18 cellular contexts compared by ENCODE assay signal in the genomic region with DNA sequence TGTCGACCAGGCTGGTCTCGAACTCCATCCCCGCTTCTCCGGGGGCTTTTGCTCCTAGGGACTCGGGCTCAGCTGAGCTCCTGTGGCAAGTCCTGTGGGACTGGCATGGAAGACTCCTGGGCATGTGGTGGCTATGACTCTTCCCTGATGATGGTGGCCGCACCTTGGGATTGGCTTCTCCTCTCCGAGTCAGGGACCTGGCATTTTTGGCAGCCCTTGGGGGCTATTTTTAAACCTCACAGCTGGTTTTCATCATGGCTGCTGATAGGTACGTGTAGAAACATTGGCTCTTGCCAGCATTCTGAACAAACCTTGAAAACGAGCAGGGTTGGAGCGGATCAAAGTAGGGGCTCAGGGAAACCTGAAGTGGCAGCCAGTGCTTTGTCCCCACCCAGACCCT. TPM values are rescaled to one million over a fixed set of nuclear protein-coding genes. Genes with fewer than 3 reads are reported as not detected.
A peak's percentile ranks its signal among the peaks of the same experiment; 100 is the strongest.
DNase-seq lines count a peak whose midpoint lies in the region; ATAC-seq and TF ChIP-seq lines count a peak whose summit lies in the region.
"Had no signal": no experiment of that assay in that cellular context is flagged by ENCODE, and none has a peak within 500 bp of the region (broad histone marks: within the 10 kb centered on the region; RNA-seq: fewer than 3 reads in every experiment).

No MANE protein-coding gene starts in this region.

- no peak overlapping the region for H3K23ac ChIP-seq in neuronal stem cell (ENCODE audit: low read depth, low read length, poor library complexity)

- H2BK15ac ChIP-seq in neuronal stem cell (ENCODE audit: low read length), result peak overlapping the region; percentile 15

- H3K4me3 Mint-ChIP-seq in activated CD8-positive, alpha-beta memory T cell treated with anti-CD3 and anti-CD28 coated beads, Interleukin-2, amount 10 ng/mL, durations not matched to agents 7 days and 5 days, result no peak overlapping the region
- H3K4me3 Mint-ChIP-seq: activated CD8-positive, alpha-beta T cell treated with anti-CD3 and anti-CD28 coated beads for 36 hours had no signal

- no peak for ATAC-seq in activated CD8-positive, alpha-beta memory T cell treated with anti-CD3 and anti-CD28 coated beads, Interleukin-2, amount 10 ng/mL, durations not matched to agents 7 days and 5 days
- ATAC-seq: activated CD8-positive, alpha-beta T cell treated with anti-CD3 and anti-CD28 coated beads for 36 hours; GM12878 had no signal

- no peak overlapping the region for H2BK12ac ChIP-seq in neuronal stem cell (ENCODE audit: low read length)

- no peak overlapping the region for H2BK5ac ChIP-seq in neuronal stem cell (ENCODE audit: low read length)

- intact Hi-C loops in lower leg skin (cut with DNase I; ENCODE audit: low total_unique reads), result no loop called here

- no peak overlapping the region for H3K14ac ChIP-seq in neuronal stem cell (ENCODE audit: low read length)

- H3K4me1 ChIP-seq in neuronal stem cell (ENCODE audit: control insufficient read depth in 2 of 2, insufficient read depth in 1 of 2, low read depth in 1 of 2, low read length in 2 of 2), result peaks cover 6 to 7% of the 10 kb centered on the region in 2 donors

- H3K27me3 Mint-ChIP-seq in activated CD8-positive, alpha-beta memory T cell treated with anti-CD3 and anti-CD28 coated beads, Interleukin-2, amount 10 ng/mL, durations not matched to agents 7 days and 5 days, result peaks cover 19% of the 10 kb centered on the region
- H3K27me3 Mint-ChIP-seq: activated CD8-positive, alpha-beta T cell treated with anti-CD3 and anti-CD28 coated beads for 36 hours had no signal

- no peaks in the 10 kb centered on the region for H3K36me3 Mint-ChIP-seq in activated CD8-positive, alpha-beta memory T cell treated with anti-CD3 and anti-CD28 coated beads, Interleukin-2, amount 10 ng/mL, durations not matched to agents 7 days and 5 days

- no peak overlapping the region for H2AFZ ChIP-seq in neuronal stem cell (ENCODE audit: low read length)

- H4K8ac ChIP-seq in neuronal stem cell (ENCODE audit: low read depth, low read length), result no peak overlapping the region

- DNase-seq in AG08396 (ENCODE audit: low spot score) (peak; percentile 83), MG63 (peak; percentile 41), fibroblast of mammary gland (ENCODE audit: low read depth) (peak; percentile 71), neuronal stem cell (ENCODE audit: low spot score) (no peak), NCI-H187 treated with DMSO at 0.1 percent for 48 hours (lab: John Stamatoyannopoulos, UW) (no peak), NCI-H146 treated with DMSO at 0.1 percent for 48 hours (lab: John Stamatoyannopoulos, UW; ENCODE audit: unreplicated experiment) (no peak), lower leg skin (ENCODE audit: low spot score in 2 of 2) (no peak)
- DNase-seq in activated CD8-positive, alpha-beta memory T cell treated with anti-CD3 and anti-CD28 coated beads, Interleukin-2, amount 10 ng/mL, durations not matched to agents 7 days and 5 days, result no peak
- DNase-seq: activated CD8-positive, alpha-beta T cell treated with anti-CD3 and anti-CD28 coated beads for 36 hours; BE2C; central memory CD4-positive, alpha-beta T cell; Karpas-422; NCI-H2081; NCI-H82; SIG-M5 had no signal

- no peaks in the 10 kb centered on the region for H3K9me3 Mint-ChIP-seq in activated CD8-positive, alpha-beta memory T cell treated with anti-CD3 and anti-CD28 coated beads, Interleukin-2, amount 10 ng/mL, durations not matched to agents 7 days and 5 days (ENCODE audit: low read depth)
- H3K9me3 Mint-ChIP-seq: activated T-helper 2 cell treated with anti-CD3 and anti-CD28 coated beads, Interferon-gamma antibody, Interleukin-2, Interleukin-4, amounts not matched to agents 10 μg/mL and 5 μg/mL and 100 μg/mL, durations not matched to agents 14 hours and 24 hours and 36 hours had no signal

- H3K79me1 ChIP-seq in neuronal stem cell (ENCODE audit: low read depth, low read length), result no peaks in the 10 kb centered on the region

- no peak for TF ChIP-seq POLR2A in lower leg skin (IDR thresholded peaks at IDR 0.05)

- no peak overlapping the region for H3K27ac ChIP-seq in neuronal stem cell (replicated peaks; ENCODE audit: low read length)

- H2AK5ac ChIP-seq in neuronal stem cell (ENCODE audit: low read depth, low read length), result no peak overlapping the region

- peaks cover 5% of the 10 kb centered on the region for H3K4me1 Mint-ChIP-seq in activated CD8-positive, alpha-beta memory T cell treated with anti-CD3 and anti-CD28 coated beads, Interleukin-2, amount 10 ng/mL, durations not matched to agents 7 days and 5 days

- H3K18ac ChIP-seq in neuronal stem cell (ENCODE audit: low read length), result no peak overlapping the region

- H3K4ac ChIP-seq in neuronal stem cell (ENCODE audit: low read length), result no peak overlapping the region

- H3K9ac ChIP-seq in neuronal stem cell (ENCODE audit: low read depth, low read length, poor library complexity), result no peak overlapping the region

- H4K91ac ChIP-seq in neuronal stem cell (ENCODE audit: low read depth, low read length, poor library complexity), result no peak overlapping the region

- TF ChIP-seq CTCF in fibroblast of mammary gland (conservative IDR thresholded peaks at IDR 0.05; ENCODE audit: control insufficient read depth, insufficient read depth, low read depth, low read length), result no peak
- TF ChIP-seq CTCF in lower leg skin (IDR thresholded peaks at IDR 0.05), result no peak

- H3K9me3 ChIP-seq in MG63 (peaks cover 4% of the 10 kb centered on the region; the same call in 1 of the 2 replicates), neuronal stem cell (replicated peaks in 1 of 2; ENCODE audit: control insufficient read depth in 2 of 2, insufficient read depth in 1 of 2, low read depth in 1 of 2, low read length in 2 of 2) (peaks cover 4 to 10% of the 10 kb centered on the region in 2 donors)
- H3K9me3 ChIP-seq: BE2C had no signal

- H3K27ac Mint-ChIP-seq in activated CD8-positive, alpha-beta memory T cell treated with anti-CD3 and anti-CD28 coated beads, Interleukin-2, amount 10 ng/mL, durations not matched to agents 7 days and 5 days, result no peak overlapping the region
- H3K27ac Mint-ChIP-seq: activated CD8-positive, alpha-beta T cell treated with anti-CD3 and anti-CD28 coated beads for 36 hours; activated T-helper 2 cell treated with anti-CD3 and anti-CD28 coated beads, Interferon-gamma antibody, Interleukin-2, Interleukin-4, amounts not matched to agents 10 μg/mL and 5 μg/mL and 100 μg/mL, durations not matched to agents 14 hours and 24 hours and 36 hours had no signal

- H3K36me3 ChIP-seq in MG63 (no peaks in the 10 kb centered on the region), neuronal stem cell (replicated peaks in 1 of 2; ENCODE audit: control insufficient read depth in 2 of 2, insufficient read depth in 2 of 2, low read length in 2 of 2) (no peaks in the 10 kb centered on the region)
- H3K36me3 ChIP-seq: BE2C had no signal

- no CpG with 5 or more reads among the region's 10 CpGs for WGBS in neuronal stem cell (ENCODE audit: extremely low coverage in 2 of 2, insufficient read length in 2 of 2, insufficient replicate concordance in 1 of 2), 2 donors
- WGBS in lower leg skin, 2 donors, result 59 to 68% methylated on average over 10 of the region's 10 CpGs

- H3K4me3 ChIP-seq in MG63 (no peak overlapping the region), fibroblast of mammary gland (ENCODE audit: control insufficient read depth, low read depth, low read length) (no peak overlapping the region), neuronal stem cell (ENCODE audit: low read length in 2 of 2) (no peak overlapping the region), lower leg skin (ENCODE audit: low read depth, poor library complexity, severe bottlenecking) (no peak overlapping the region)
- H3K4me3 ChIP-seq: GM12878, lung had no signal

- peaks cover 5% of the 10 kb centered on the region; the same call in 1 of the 2 replicates for H3K27me3 ChIP-seq in MG63
- H3K27me3 ChIP-seq in neuronal stem cell (ENCODE audit: control insufficient read depth in 3 of 3, insufficient read depth in 3 of 3, low read depth in 1 of 3, low read length in 3 of 3), result peaks cover 0 to 38% (median 0%) of the 10 kb centered on the region in 3 experiments
- H3K27me3 ChIP-seq: BE2C had no signal

- H3K4me2 ChIP-seq in neuronal stem cell (ENCODE audit: insufficient read depth, low read length, poor library complexity, severe bottlenecking), result no peak overlapping the region

- CTCF ChIA-PET in activated CD8-positive, alpha-beta memory T cell treated with anti-CD3 and anti-CD28 coated beads, Interleukin-2, amount 10 ng/mL, durations not matched to agents 7 days and 5 days (lab: Charles Lee), result no interaction called here

- H2BK120ac ChIP-seq in neuronal stem cell (ENCODE audit: low read depth, low read length), result no peak overlapping the region

RNA-seq across cellular contexts. Expression of a gene that starts 54.1 kb away (rescaled TPM):
- 50.0 and 51.2 TPM in 2 replicates for total RNA-seq in MG63 (2014; rRNA removed; shearing (Covaris generic); ENCODE audit: low replicate concordance)
- 38.4 TPM for polyA plus RNA-seq in neuronal stem cell (2013, experiment 1 of 2)
- polyA plus RNA-seq in neuronal stem cell (2013, experiment 2 of 2), result 40.3 TPM
- 10 to 100 TPM; 74.8 to 91.9 TPM for total RNA-seq in activated CD8-positive, alpha-beta memory T cell treated with anti-CD3 and anti-CD28 coated beads, Interleukin-2, amount 10 ng/mL, durations not matched to agents 7 days and 5 days
- 10 to 100 TPM in 2 of 4 donors, 1 to 10 TPM in 2; 6.2 to 13.3 (median 11.2) TPM for total RNA-seq in lower leg skin

Comparison
In these comparisons a context has a peak if more than half of its experiments do, and no peak if none do; other contexts are left out.
1. DNase-seq: peak in AG08396 (single experiment), MG63 (single experiment) and fibroblast of mammary gland (single experiment); none in neuronal stem cell (single experiment), activated CD8-positive, alpha-beta memory T cell treated with anti-CD3 and anti-CD28 coated beads, Interleukin-2, amount 10 ng/mL, durations not matched to agents 7 days and 5 days (single experiment), NCI-H187 treated with DMSO at 0.1 percent for 48 hours (single experiment), NCI-H146 treated with DMSO at 0.1 percent for 48 hours (single experiment) and lower leg skin (0 of 2).